Comparison of ENCODE assay signal across 8 cellular contexts in genomic region chr14:31206536-31207286, GRCh38. TPM values are rescaled to one million over a fixed set of nuclear protein-coding genes. Genes with fewer than 3 reads are reported as not detected.
DNase-seq lines count a peak whose midpoint lies in the region; ATAC-seq lines count a peak whose summit lies in the region.

No MANE protein-coding gene starts in this region.

- intact Hi-C loops in left ventricle myocardium superior (cut with micrococcal nuclease): no loop called here

- H3K27me3 Mint-ChIP-seq in activated naive CD8-positive, alpha-beta T cell treated with anti-CD3 and anti-CD28 coated beads, Interleukin-2, amount 10 ng/mL, durations not matched to agents 7 days and 5 days: no peaks in the 10 kb centered on the region

- POLR2A ChIA-PET in activated naive CD8-positive, alpha-beta T cell treated with anti-CD3 and anti-CD28 coated beads, Interleukin-2, amount 10 ng/mL, durations not matched to agents 7 days and 5 days (lab: Charles Lee): interaction anchor here (0.8 to 3.7 kb wide), 11 partner anchors 11 to 276 kb away, joined by 3 to 22 read pairs (median 4); partner anchors contain the start of genes AP4S1, DTD2, HEATR5A and STRN3

- H3K36me3 Mint-ChIP-seq in activated naive CD8-positive, alpha-beta T cell treated with anti-CD3 and anti-CD28 coated beads, Interleukin-2, amount 10 ng/mL, durations not matched to agents 7 days and 5 days: peaks cover 22% of the 10 kb centered on the region

- H3K4me3 ChIP-seq in ACC112 (ENCODE audit: low read depth, low read length) (peak overlapping the region; percentile 98), SJCRH30 (peak overlapping the region; percentile 93), skeletal muscle cell (ENCODE audit: low read depth, low read length) (peak overlapping the region; percentile 85)

- H2AFZ ChIP-seq in ACC112 (ENCODE audit: low read length, unreplicated experiment): peak overlapping the region; percentile 74

- ATAC-seq in GM18520 (IDR thresholded peaks at IDR 0.05; ENCODE audit: unreplicated experiment): peak; percentile 7
- peak; percentile 5 for ATAC-seq in HG03066 (IDR thresholded peaks at IDR 0.05; ENCODE audit: low read depth, unreplicated experiment)
- peak; percentile 5 for ATAC-seq in activated naive CD8-positive, alpha-beta T cell treated with anti-CD3 and anti-CD28 coated beads, Interleukin-2, amount 10 ng/mL, durations not matched to agents 7 days and 5 days (ENCODE audit: low read depth)
- peak; percentile 40 for ATAC-seq in left ventricle myocardium superior

- peak overlapping the region; percentile 65 for H3K27ac Mint-ChIP-seq in activated naive CD8-positive, alpha-beta T cell treated with anti-CD3 and anti-CD28 coated beads, Interleukin-2, amount 10 ng/mL, durations not matched to agents 7 days and 5 days

- H3K4me1 ChIP-seq in ACC112 (ENCODE audit: control insufficient read depth, insufficient read depth, low read length, unreplicated experiment) (peaks cover 17% of the 10 kb centered on the region), SJCRH30 (peaks cover 8% of the 10 kb centered on the region)

- H3K9me3 Mint-ChIP-seq in activated naive CD8-positive, alpha-beta T cell treated with anti-CD3 and anti-CD28 coated beads, Interleukin-2, amount 10 ng/mL, durations not matched to agents 7 days and 5 days: peaks cover 2% of the 10 kb centered on the region

- H3K27ac ChIP-seq in ACC112 (ENCODE audit: low read depth, low read length): peak overlapping the region; percentile 98
- H3K27ac ChIP-seq in SJCRH30: peak overlapping the region; percentile 96

- DNase-seq in SJCRH30 (peak in 1 of 2 experiments; percentile 42), left ventricle myocardium superior (peak; percentile 63), skeletal muscle cell (ENCODE audit: low read depth) (no peak), putamen (ENCODE audit: low spot score) (no peak)
- DNase-seq in activated naive CD8-positive, alpha-beta T cell treated with anti-CD3 and anti-CD28 coated beads, Interleukin-2, amount 10 ng/mL, durations not matched to agents 7 days and 5 days: no peak

- H3K36me3 ChIP-seq in ACC112 (ENCODE audit: insufficient read depth, low read length): peaks cover 5% of the 10 kb centered on the region; the same call in 1 of the 2 replicates
- H3K36me3 ChIP-seq in SJCRH30: peaks cover 8% of the 10 kb centered on the region

- peak overlapping the region; percentile 91 for H3K4me3 Mint-ChIP-seq in activated naive CD8-positive, alpha-beta T cell treated with anti-CD3 and anti-CD28 coated beads, Interleukin-2, amount 10 ng/mL, durations not matched to agents 7 days and 5 days

- H3K79me2 ChIP-seq in ACC112 (ENCODE audit: control insufficient read depth, insufficient read depth, low read length, unreplicated experiment): peaks cover 52% of the 10 kb centered on the region

- H3K4me1 Mint-ChIP-seq in activated naive CD8-positive, alpha-beta T cell treated with anti-CD3 and anti-CD28 coated beads, Interleukin-2, amount 10 ng/mL, durations not matched to agents 7 days and 5 days: peaks cover 37% of the 10 kb centered on the region

- H3K27me3 ChIP-seq in ACC112 (ENCODE audit: insufficient read depth, low read length) (no peaks in the 10 kb centered on the region), SJCRH30 (no peaks in the 10 kb centered on the region)

- H3K9me3 ChIP-seq in SJCRH30 (replicated peaks): no peaks in the 10 kb centered on the region

RNA-seq across cellular contexts. Expression of gene HECTD1, which starts 0.9 kb away (rescaled TPM):
- 145 and 153 TPM in 2 replicates for total RNA-seq in SJCRH30 (2014; rRNA removed; shearing (Covaris generic))
- 100 to 1,000 TPM; 105 to 117 TPM for total RNA-seq in activated naive CD8-positive, alpha-beta T cell treated with anti-CD3 and anti-CD28 coated beads, Interleukin-2, amount 10 ng/mL, durations not matched to agents 7 days and 5 days
- total RNA-seq in left ventricle myocardium superior: 159 TPM
